Comparison of ENCODE assay signal across 21 cellular contexts in the genomic region with DNA sequence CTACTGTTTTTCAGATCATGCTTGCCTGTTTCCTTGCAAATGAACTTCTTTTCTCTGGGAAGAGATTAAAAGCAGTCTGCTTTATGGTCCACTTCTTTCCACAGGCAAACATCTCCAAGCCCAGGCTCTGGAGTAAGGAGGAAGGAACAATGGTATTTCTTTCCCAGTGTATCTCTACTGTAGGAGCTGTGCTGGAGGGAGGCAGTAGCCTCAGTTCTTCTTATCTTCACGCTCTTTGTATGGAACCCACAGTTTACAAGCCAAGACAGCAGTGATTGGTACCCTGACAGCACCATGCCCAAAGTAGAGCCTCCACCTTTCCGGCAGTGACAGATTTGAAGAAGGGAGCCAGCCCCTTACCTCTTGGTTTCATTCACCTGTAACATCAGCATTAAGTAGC. TPM values are rescaled to one million over a fixed set of nuclear protein-coding genes. Genes with fewer than 3 reads are reported as not detected.
DNase-seq lines count a peak whose midpoint lies in the region; ATAC-seq and TF ChIP-seq lines count a peak whose summit lies in the region.
"Had no signal": no experiment of that assay in that cellular context is flagged by ENCODE, and none has a peak within 500 bp of the region (broad histone marks: within the 10 kb centered on the region; RNA-seq: fewer than 3 reads in every experiment).

No MANE protein-coding gene starts in this region.

- no peaks in the 10 kb centered on the region for H3K27me3 Mint-ChIP-seq in activated T-cell treated with anti-CD3 and anti-CD28 coated beads, Interleukin-2, amount 50 U/mL, for 72 hours (ENCODE audit: low read depth)
- peaks cover 4% of the 10 kb centered on the region for H3K27me3 Mint-ChIP-seq in endothelial cell (ENCODE audit: unreplicated experiment)
- no peaks in the 10 kb centered on the region for H3K27me3 Mint-ChIP-seq in stimulated activated naive B cell treated with anti-CD40 and anti-IgM and Interleukin-4, amounts not matched to agents 10 μg/mL and 1 μg/mL and 100 μg/mL, for 72 hours
- no peaks in the 10 kb centered on the region for H3K27me3 Mint-ChIP-seq in activated T-helper 2 cell treated with anti-CD3 and anti-CD28 coated beads, Interferon-gamma antibody, Interleukin-2, Interleukin-4, amounts not matched to agents 10 μg/mL and 5 μg/mL and 100 μg/mL, durations not matched to agents 14 hours and 24 hours and 36 hours (ENCODE audit: low read depth)
- H3K27me3 Mint-ChIP-seq: activated CD4-positive, alpha-beta T cell treated with anti-CD3 and anti-CD28 coated beads, Interleukin-2, amount 10 ng/mL, durations not matched to agents 7 days and 5 days had no signal

- peaks cover 16 to 34% of the 10 kb centered on the region in 2 donors for H3K36me3 Mint-ChIP-seq in activated T-cell treated with anti-CD3 and anti-CD28 coated beads, Interleukin-2, amount 50 U/mL, for 72 hours (ENCODE audit: insufficient read depth in 2 of 2)
- peaks cover 33% of the 10 kb centered on the region for H3K36me3 Mint-ChIP-seq in endothelial cell (ENCODE audit: low read depth, unreplicated experiment)
- H3K36me3 Mint-ChIP-seq in stimulated activated naive B cell treated with anti-CD40 and anti-IgM and Interleukin-4, amounts not matched to agents 10 μg/mL and 1 μg/mL and 100 μg/mL, for 72 hours: peaks cover 40 to 59% of the 10 kb centered on the region in 2 donors
- H3K36me3 Mint-ChIP-seq in activated T-helper 2 cell treated with anti-CD3 and anti-CD28 coated beads, Interferon-gamma antibody, Interleukin-2, Interleukin-4, amounts not matched to agents 10 μg/mL and 5 μg/mL and 100 μg/mL, durations not matched to agents 14 hours and 24 hours and 36 hours (ENCODE audit: low read depth): peaks cover 19% of the 10 kb centered on the region

- H3K27ac Mint-ChIP-seq in activated T-cell treated with anti-CD3 and anti-CD28 coated beads, Interleukin-2, amount 50 U/mL, for 72 hours: peak overlapping the region; percentile 54
- H3K27ac Mint-ChIP-seq in endothelial cell (ENCODE audit: unreplicated experiment): no peak overlapping the region
- peak overlapping the region; percentile 25 for H3K27ac Mint-ChIP-seq in stimulated activated naive B cell treated with anti-CD40 and anti-IgM and Interleukin-4, amounts not matched to agents 10 μg/mL and 1 μg/mL and 100 μg/mL, for 72 hours
- H3K27ac Mint-ChIP-seq in activated T-helper 2 cell treated with anti-CD3 and anti-CD28 coated beads, Interferon-gamma antibody, Interleukin-2, Interleukin-4, amounts not matched to agents 10 μg/mL and 5 μg/mL and 100 μg/mL, durations not matched to agents 14 hours and 24 hours and 36 hours: no peak overlapping the region
- H3K27ac Mint-ChIP-seq: activated CD4-positive, alpha-beta T cell treated with anti-CD3 and anti-CD28 coated beads, Interleukin-2, amount 10 ng/mL, durations not matched to agents 7 days and 5 days; immature natural killer cell had no signal

- no peak overlapping the region for H3K4me3 Mint-ChIP-seq in activated T-cell treated with anti-CD3 and anti-CD28 coated beads, Interleukin-2, amount 50 U/mL, for 72 hours
- peak overlapping the region; percentile 76 for H3K4me3 Mint-ChIP-seq in endothelial cell (ENCODE audit: unreplicated experiment)
- peak overlapping the region in 1 of 2 donors; percentile 54 for H3K4me3 Mint-ChIP-seq in stimulated activated naive B cell treated with anti-CD40 and anti-IgM and Interleukin-4, amounts not matched to agents 10 μg/mL and 1 μg/mL and 100 μg/mL, for 72 hours
- H3K4me3 Mint-ChIP-seq in activated T-helper 2 cell treated with anti-CD3 and anti-CD28 coated beads, Interferon-gamma antibody, Interleukin-2, Interleukin-4, amounts not matched to agents 10 μg/mL and 5 μg/mL and 100 μg/mL, durations not matched to agents 14 hours and 24 hours and 36 hours (ENCODE audit: low read depth): no peak overlapping the region
- H3K4me3 Mint-ChIP-seq: activated CD4-positive, alpha-beta T cell treated with anti-CD3 and anti-CD28 coated beads, Interleukin-2, amount 10 ng/mL, durations not matched to agents 7 days and 5 days had no signal

- TF ChIP-seq CTCF in endothelial cell (IDR thresholded peaks at IDR 0.05; ENCODE audit: unreplicated experiment): no peak

- peaks cover 3 to 10% of the 10 kb centered on the region in 2 donors for H3K9me3 Mint-ChIP-seq in activated T-cell treated with anti-CD3 and anti-CD28 coated beads, Interleukin-2, amount 50 U/mL, for 72 hours
- H3K9me3 Mint-ChIP-seq in endothelial cell (ENCODE audit: unreplicated experiment): peaks cover 4% of the 10 kb centered on the region
- peaks cover 12 to 17% of the 10 kb centered on the region in 2 donors for H3K9me3 Mint-ChIP-seq in stimulated activated naive B cell treated with anti-CD40 and anti-IgM and Interleukin-4, amounts not matched to agents 10 μg/mL and 1 μg/mL and 100 μg/mL, for 72 hours
- H3K9me3 Mint-ChIP-seq in activated T-helper 2 cell treated with anti-CD3 and anti-CD28 coated beads, Interferon-gamma antibody, Interleukin-2, Interleukin-4, amounts not matched to agents 10 μg/mL and 5 μg/mL and 100 μg/mL, durations not matched to agents 14 hours and 24 hours and 36 hours: peaks cover 27% of the 10 kb centered on the region

- ATAC-seq in activated T-cell treated with anti-CD3 and anti-CD28 coated beads, Interleukin-2, amount 50 U/mL, for 72 hours (replicated peaks in 1 of 2): no peak
- ATAC-seq in HG03135 (IDR thresholded peaks at IDR 0.05; ENCODE audit: unreplicated experiment): peak; percentile 7
- ATAC-seq in stimulated activated naive B cell treated with anti-CD40 and anti-IgM and Interleukin-4, amounts not matched to agents 10 μg/mL and 1 μg/mL and 100 μg/mL, for 72 hours (replicated peaks): no peak
- ATAC-seq: heart left ventricle, Right ventricle myocardium inferior had no signal

- intact Hi-C loops in activated T-helper 2 cell treated with anti-CD3 and anti-CD28 coated beads, Interferon-gamma antibody, Interleukin-2, Interleukin-4, amounts not matched to agents 10 μg/mL and 5 μg/mL and 100 μg/mL, durations not matched to agents 14 hours and 24 hours and 36 hours (cut with micrococcal nuclease): no loop called here

- H3K4me1 Mint-ChIP-seq in activated T-cell treated with anti-CD3 and anti-CD28 coated beads, Interleukin-2, amount 50 U/mL, for 72 hours (ENCODE audit: low read depth): no peaks in the 10 kb centered on the region
- H3K4me1 Mint-ChIP-seq in endothelial cell (ENCODE audit: unreplicated experiment): peaks cover 22% of the 10 kb centered on the region
- peaks cover 31 to 71% of the 10 kb centered on the region in 2 donors for H3K4me1 Mint-ChIP-seq in stimulated activated naive B cell treated with anti-CD40 and anti-IgM and Interleukin-4, amounts not matched to agents 10 μg/mL and 1 μg/mL and 100 μg/mL, for 72 hours
- H3K4me1 Mint-ChIP-seq in activated T-helper 2 cell treated with anti-CD3 and anti-CD28 coated beads, Interferon-gamma antibody, Interleukin-2, Interleukin-4, amounts not matched to agents 10 μg/mL and 5 μg/mL and 100 μg/mL, durations not matched to agents 14 hours and 24 hours and 36 hours (ENCODE audit: low read depth): no peaks in the 10 kb centered on the region

- no peak for DNase-seq in activated T-cell treated with anti-CD3 and anti-CD28 coated beads, Interleukin-2, amount 50 U/mL, for 72 hours
- DNase-seq in activated T-cell treated with anti-CD3 and anti-CD28 coated beads, Interleukin-2, amount 50 U/mL, for 1 hour: no peak
- DNase-seq in endothelial cell (ENCODE audit: low spot score): no peak
- DNase-seq in stimulated activated naive B cell treated with anti-CD40 and anti-IgM and Interleukin-4, amounts not matched to agents 10 μg/mL and 1 μg/mL and 100 μg/mL, for 72 hours: no peak
- no peak for DNase-seq in activated T-helper 2 cell treated with anti-CD3 and anti-CD28 coated beads, Interferon-gamma antibody, Interleukin-2, Interleukin-4, amounts not matched to agents 10 μg/mL and 5 μg/mL and 100 μg/mL, durations not matched to agents 14 hours and 24 hours and 36 hours (ENCODE audit: low spot score)
- no peak for DNase-seq in GDM1 (lab: John Stamatoyannopoulos, UW)
- no peak for DNase-seq in stimulated activated CD4-positive, alpha-beta T cell treated with anti-CD3 and anti-CD28 coated beads, Interleukin-4, amount 100 ng/mL, for 4 hours
- DNase-seq: activated CD4-positive, alpha-beta T cell treated with anti-CD3 and anti-CD28 coated beads, Interleukin-2, amount 10 ng/mL, durations not matched to agents 7 days and 5 days; activated effector memory CD4-positive, alpha-beta T cell treated with anti-CD3 and anti-CD28 coated beads, Interleukin-2, amount 50 U/mL, for 16 hours; brain microvascular endothelial cell; H7; heart left ventricle; immature natural killer cell; IMR-90; MG63; NCI-H1436 treated with DMSO at 0.1 percent for 48 hours; nucleus accumbens; SW 1271; uterus had no signal

RNA-seq across cellular contexts. Expression of a gene that starts 35.2 kb away (rescaled TPM):
- 10 to 100 TPM; 12.1 to 17.3 TPM for total RNA-seq in activated T-cell treated with anti-CD3 and anti-CD28 coated beads, Interleukin-2, amount 50 U/mL, for 72 hours
- total RNA-seq in endothelial cell (ENCODE audit: unreplicated experiment): 27.8 TPM
- 15.1 and 17.0 TPM in 2 replicates for total RNA-seq in activated T-helper 2 cell treated with anti-CD3 and anti-CD28 coated beads, Interferon-gamma antibody, Interleukin-2, Interleukin-4, amounts not matched to agents 10 μg/mL and 5 μg/mL and 100 μg/mL, durations not matched to agents 14 hours and 24 hours and 36 hours

Comparison
In these comparisons a context has a peak if more than half of its experiments do, and no peak if none do; other contexts are left out.
1. H3K27ac Mint-ChIP-seq: peak in activated T-cell treated with anti-CD3 and anti-CD28 coated beads, Interleukin-2, amount 50 U/mL, for 72 hours (single experiment) and stimulated activated naive B cell treated with anti-CD40 and anti-IgM and Interleukin-4, amounts not matched to agents 10 μg/mL and 1 μg/mL and 100 μg/mL, for 72 hours (single experiment); none in endothelial cell (single experiment) and activated T-helper 2 cell treated with anti-CD3 and anti-CD28 coated beads, Interferon-gamma antibody, Interleukin-2, Interleukin-4, amounts not matched to agents 10 μg/mL and 5 μg/mL and 100 μg/mL, durations not matched to agents 14 hours and 24 hours and 36 hours (single experiment).